23 cellular contexts compared by ENCODE assay signal in the genomic region with DNA sequence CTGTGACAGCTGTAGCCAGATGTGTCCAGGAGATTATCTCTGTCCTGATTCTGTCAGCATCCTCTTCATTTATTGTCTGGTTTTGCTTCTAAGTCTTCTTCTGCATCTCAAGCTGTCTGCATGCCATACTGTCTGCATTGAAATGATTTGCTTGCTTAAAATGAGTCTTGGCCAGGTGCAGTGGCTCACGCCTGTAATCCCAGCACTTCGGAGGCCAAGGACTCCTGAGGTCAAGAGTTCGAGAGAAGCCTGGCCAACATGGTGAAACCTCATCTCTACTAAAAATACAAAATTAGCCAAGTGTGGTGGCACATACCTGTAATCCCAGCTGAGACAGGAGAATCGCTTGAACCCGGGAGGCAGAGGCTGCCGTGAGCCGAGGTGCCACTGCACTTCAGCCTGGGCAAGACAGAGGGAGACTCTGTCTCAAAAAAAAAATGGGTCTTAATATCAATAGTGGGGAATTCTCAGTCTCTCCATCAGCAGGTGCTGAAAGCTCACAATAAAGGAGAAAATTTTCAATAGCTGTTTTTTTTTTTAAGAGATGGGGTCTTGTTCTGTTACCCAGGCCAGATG. TPM values are rescaled to one million over a fixed set of nuclear protein-coding genes. Genes with fewer than 3 reads are reported as not detected.
DNase-seq lines count a peak whose midpoint lies in the region; ATAC-seq and TF ChIP-seq lines count a peak whose summit lies in the region.
"Had no signal": no experiment of that assay in that cellular context is flagged by ENCODE, and none has a peak within 500 bp of the region (broad histone marks: within the 10 kb centered on the region; RNA-seq: fewer than 3 reads in every experiment).

No MANE protein-coding gene starts in this region.

- H3K27me3 ChIP-seq in GM06990 (replicated peaks; ENCODE audit: control insufficient read depth, insufficient read depth, low read length), result no peaks in the 10 kb centered on the region
- no peaks in the 10 kb centered on the region for H3K27me3 ChIP-seq in foreskin keratinocyte
- no peaks in the 10 kb centered on the region for H3K27me3 ChIP-seq in neuronal stem cell (ENCODE audit: control insufficient read depth in 3 of 3, insufficient read depth in 3 of 3, low read depth in 1 of 3, low read length in 3 of 3)
- H3K27me3 ChIP-seq: ascending aorta, heart left ventricle, SJCRH30, tibial artery had no signal

- no peak overlapping the region for H3K4ac ChIP-seq in neuronal stem cell (ENCODE audit: low read length)

- no peak overlapping the region for H2AFZ ChIP-seq in neuronal stem cell (ENCODE audit: low read length)
- H2AFZ ChIP-seq: PC-9 had no signal

- H3K36me3 ChIP-seq in GM06990 (ENCODE audit: control insufficient read depth, insufficient read depth, low read length) (no peaks in the 10 kb centered on the region), neuronal stem cell (replicated peaks in 1 of 2; ENCODE audit: control insufficient read depth in 2 of 2, insufficient read depth in 2 of 2, low read length in 2 of 2) (no peaks in the 10 kb centered on the region)
- H3K36me3 ChIP-seq: ascending aorta, heart left ventricle, left ventricle myocardium inferior, SJCRH30, tibial artery, WERI-Rb-1 had no signal

- H3K79me1 ChIP-seq in neuronal stem cell (ENCODE audit: low read depth, low read length), result no peaks in the 10 kb centered on the region

- no peak overlapping the region for H2AK5ac ChIP-seq in neuronal stem cell (ENCODE audit: low read depth, low read length)

- no peak overlapping the region for H3K9ac ChIP-seq in neuronal stem cell (ENCODE audit: low read depth, low read length, poor library complexity)

- H3K9me3 ChIP-seq in neuronal stem cell (replicated peaks in 1 of 2; ENCODE audit: control insufficient read depth in 2 of 2, insufficient read depth in 1 of 2, low read depth in 1 of 2, low read length in 2 of 2), result no peaks in the 10 kb centered on the region
- H3K9me3 ChIP-seq: ascending aorta, mucosa of descending colon, SJCRH30, tibial artery had no signal

- H4K91ac ChIP-seq in neuronal stem cell (ENCODE audit: low read depth, low read length, poor library complexity), result no peak overlapping the region

- H3K4me3 ChIP-seq in GM06990 (replicated peaks; ENCODE audit: low read depth, low read length), result no peak overlapping the region
- no peak overlapping the region for H3K4me3 ChIP-seq in neuronal stem cell (ENCODE audit: low read length in 2 of 2)
- H3K4me3 ChIP-seq: ascending aorta, left ventricle myocardium inferior, mucosa of descending colon, PC-9, SJCRH30, skin epidermis, tibial artery had no signal

- H3K18ac ChIP-seq in neuronal stem cell (ENCODE audit: low read length), result no peak overlapping the region

- no peak overlapping the region for H3K14ac ChIP-seq in neuronal stem cell (ENCODE audit: low read length)

- H2BK5ac ChIP-seq in neuronal stem cell (ENCODE audit: low read length), result no peak overlapping the region

- no peak overlapping the region for H2BK12ac ChIP-seq in neuronal stem cell (ENCODE audit: low read length)

- no peak overlapping the region for H3K4me2 ChIP-seq in neuronal stem cell (ENCODE audit: insufficient read depth, low read length, poor library complexity, severe bottlenecking)
- H3K4me2 ChIP-seq: PC-9 had no signal

- H2BK15ac ChIP-seq in neuronal stem cell (ENCODE audit: low read length), result no peak overlapping the region

- H3K4me1 ChIP-seq in foreskin keratinocyte (no peaks in the 10 kb centered on the region), neuronal stem cell (ENCODE audit: control insufficient read depth in 2 of 2, insufficient read depth in 1 of 2, low read depth in 1 of 2, low read length in 2 of 2) (no peaks in the 10 kb centered on the region)
- H3K4me1 ChIP-seq: ascending aorta, SJCRH30 had no signal

- H3K27ac ChIP-seq in angular gyrus (ENCODE audit: low read depth, low read length) (peak overlapping the region; percentile 75), foreskin keratinocyte (no peak overlapping the region), neuronal stem cell (replicated peaks; ENCODE audit: low read length) (no peak overlapping the region)
- H3K27ac ChIP-seq: left ventricle myocardium inferior, PC-9, SJCRH30, tibial artery, WERI-Rb-1 had no signal

- no peak for ATAC-seq in foreskin keratinocyte
- ATAC-seq in GM19324 (IDR thresholded peaks at IDR 0.05; ENCODE audit: low FRiP score, unreplicated experiment), result no peak
- ATAC-seq: heart left ventricle, HepG2 had no signal

- in situ Hi-C loops in GM13977 (cut with MboI; ENCODE audit: low pct_unique_long_range_greater_than_20kb, low sequenced_read_pairs, unreplicated experiment), result no loop called here

- H4K8ac ChIP-seq in neuronal stem cell (ENCODE audit: low read depth, low read length), result no peak overlapping the region

- no CpG with 5 or more reads among the region's 7 CpGs for WGBS in neuronal stem cell (ENCODE audit: extremely low coverage in 2 of 2, insufficient read length in 2 of 2, insufficient replicate concordance in 1 of 2), 2 donors

- H2BK120ac ChIP-seq in neuronal stem cell (ENCODE audit: low read depth, low read length), result no peak overlapping the region

- no peak overlapping the region for H3K23ac ChIP-seq in neuronal stem cell (ENCODE audit: low read depth, low read length, poor library complexity)

- TF ChIP-seq CTCF in GM06990 (IDR thresholded peaks at IDR 0.05; ENCODE audit: insufficient read depth, low read length, poor library complexity, severe bottlenecking) (peak; percentile 37), GM13977 (IDR thresholded peaks at IDR 0.05; ENCODE audit: extremely low read depth, insufficient read depth, missing control alignments) (peak; percentile 21), foreskin keratinocyte (conservative IDR thresholded peaks at IDR 0.05) (peak; percentile 42)

- no peak for DNase-seq in GM06990 (ENCODE audit: extremely low read depth, insufficient read length)
- no peak for DNase-seq in GM13977 (ENCODE audit: low spot score)
- DNase-seq in foreskin keratinocyte, result no peak
- no peak for DNase-seq in neuronal stem cell (ENCODE audit: low spot score)
- no peak for DNase-seq in stimulated activated CD4-positive, alpha-beta T cell treated with anti-CD3 and anti-CD28 coated beads, Interleukin-1b, Interleukin-23, amount 100 ng/mL, for 48 hours
- DNase-seq: activated CD4-positive, alpha-beta T cell treated with anti-CD3 and anti-CD28 coated beads, Interleukin-2, amount 50 U/mL, for 4 hours; effector memory CD4-positive, alpha-beta T cell; heart left ventricle; left ventricle myocardium inferior; NCI-H1436; NCI-H524 treated with DMSO at 0.1 percent for 48 hours; PC-9; SJCRH30; stimulated activated CD4-positive, alpha-beta T cell treated with anti-CD3 and anti-CD28 coated beads, Interleukin-2, amount 100 ng/mL, for 48 hours; stimulated activated naive CD4-positive, alpha-beta T cell treated with Interleukin-2 at 50 U/mL for 16 hours; WERI-Rb-1 had no signal

RNA-seq across cellular contexts. Expression of gene AMPD3, which starts 39.2 kb away (rescaled TPM):
- 7.6 and 8.8 TPM in 2 replicates for total RNA-seq in foreskin keratinocyte
- 3.4 and 3.6 TPM in 2 replicates for polyA plus RNA-seq in foreskin keratinocyte
- polyA plus RNA-seq in neuronal stem cell (2013, experiment 1 of 2), result 0.99 TPM
- polyA plus RNA-seq in neuronal stem cell (2013, experiment 2 of 2), result 1.2 TPM
